In the genomic region with DNA sequence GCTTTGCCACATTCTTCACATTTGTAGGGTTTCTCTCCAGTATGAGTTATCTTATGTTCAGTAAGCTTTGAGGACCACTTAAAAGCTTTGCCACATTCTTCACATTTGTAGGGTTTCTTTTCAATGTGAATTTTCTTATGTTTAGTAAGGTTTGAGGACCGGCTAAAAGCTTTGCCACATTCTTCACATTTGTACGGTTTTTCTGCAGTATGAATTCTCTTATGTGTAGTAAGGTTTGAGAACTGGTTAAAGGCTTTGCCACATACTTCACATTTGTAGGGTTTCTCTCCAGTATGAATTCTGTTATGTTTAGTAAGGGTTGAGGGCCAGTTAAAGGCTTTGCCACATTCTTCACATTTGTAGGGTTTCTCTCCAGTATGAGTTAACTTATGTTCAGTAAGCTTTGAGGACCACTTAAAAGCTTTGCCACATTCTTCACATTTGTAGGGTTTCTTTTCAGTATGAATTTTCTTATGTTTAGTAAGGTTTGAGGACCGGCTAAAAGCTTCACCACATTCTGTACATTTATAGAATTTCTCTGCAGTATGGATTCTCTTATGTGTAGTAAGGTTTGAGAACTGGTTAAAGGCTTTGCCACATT, we compare ENCODE assay signal across 7 cellular contexts. TPM values are rescaled to one million over a fixed set of nuclear protein-coding genes. Genes with fewer than 3 reads are reported as not detected.
DNase-seq lines count a peak whose midpoint lies in the region; ATAC-seq, FAIRE-seq and TF ChIP-seq lines count a peak whose summit lies in the region.
"Not testable (repeated sequence)": the region's sequence is repeated elsewhere in the genome, so short reads cannot be mapped to it uniquely, and the experiment has no call there.

No MANE protein-coding gene starts in this region.

- not testable (repeated sequence) for H3K27me3 ChIP-seq in BLaER1 treated with 17β-estradiol and CSF1 and Interleukin-3, amounts not matched to agents 10 nM and 100 nM; adipocyte (replicated peaks; ENCODE audit: control insufficient read depth, insufficient read depth, low read length); H1 (replicated peaks in 1 of 4; ENCODE audit: control insufficient read depth in 3 of 4, extremely low read depth in 1 of 4, insufficient read depth in 3 of 4, low read length in 3 of 4); thoracic aorta (replicated peaks; ENCODE audit: insufficient read depth)

- not testable (repeated sequence) for DNase-seq in adipocyte (ENCODE audit: low read depth); H1 (ENCODE audit: low read depth in 1 of 2, low spot score in 2 of 2); progenitor cell of endocrine pancreas (ENCODE audit: low spot score, unreplicated experiment); thoracic aorta (ENCODE audit: low spot score)

- not testable (repeated sequence) for H2AK5ac ChIP-seq in H1 (ENCODE audit: low read depth, low read length)

- not testable (repeated sequence) for H4K20me1 ChIP-seq in BLaER1 treated with 17β-estradiol and CSF1 and Interleukin-3, amounts not matched to agents 10 nM and 100 nM; H1 (replicated peaks in 1 of 2; ENCODE audit: control insufficient read depth in 1 of 2, insufficient read depth in 2 of 2, low read length in 2 of 2)

- not testable (repeated sequence) for H3K4me1 ChIP-seq in BLaER1 treated with 17β-estradiol and CSF1 and Interleukin-3, amounts not matched to agents 10 nM and 100 nM; HEK293 (ENCODE audit: control insufficient read depth, insufficient read depth, low read length); adipocyte (ENCODE audit: control insufficient read depth, insufficient read depth, low read length); H1 (replicated peaks in 1 of 4; ENCODE audit: control insufficient read depth in 3 of 4, insufficient read depth in 4 of 4, low read length in 3 of 4); thoracic aorta (ENCODE audit: control insufficient read depth in 1 of 2, low read depth in 2 of 2)

- not testable (repeated sequence) for H3K4me1 Mint-ChIP-seq in progenitor cell of endocrine pancreas (ENCODE audit: low read depth)

- not testable (repeated sequence) for H2BK5ac ChIP-seq in H1 (ENCODE audit: low read depth, low read length)

- not testable (repeated sequence) for H3K4me2 ChIP-seq in BLaER1 treated with 17β-estradiol and CSF1 and Interleukin-3, amounts not matched to agents 10 nM and 100 nM; H1 (ENCODE audit: insufficient read depth in 1 of 2, low read depth in 2 of 2, low read length in 2 of 2)

- not testable (repeated sequence) for H3K56ac ChIP-seq in H1 (replicated peaks; ENCODE audit: insufficient read length, low read depth, low read length)

- TF ChIP-seq RAD21 in H1 (IDR thresholded peaks at IDR 0.05 in 1 of 2, conservative IDR thresholded peaks at IDR 0.05 in 1 of 2; ENCODE audit: low read depth in 2 of 2, low read length in 2 of 2), result not testable (repeated sequence)

- not testable (repeated sequence) for H3K27me3 Mint-ChIP-seq in progenitor cell of endocrine pancreas

- CTCF ChIA-PET in HEK293 (lab: Yijun Ruan, JAX), result interaction anchor here (0.7 kb wide), 1 partner anchor 18 kb away, joined by 3 read pairs; no protein-coding TSS in a partner anchor
- CTCF ChIA-PET in H1 (lab: Charles Lee; ENCODE audit: partially characterized antibody), result not testable (repeated sequence)

- H3K23me2 ChIP-seq in H1 (ENCODE audit: low read depth, low read length), result not testable (repeated sequence)

- H2BK15ac ChIP-seq in H1 (ENCODE audit: low read length), result not testable (repeated sequence)

- not testable (repeated sequence) for H3K9ac ChIP-seq in BLaER1 treated with 17β-estradiol and CSF1 and Interleukin-3, amounts not matched to agents 10 nM and 100 nM; adipocyte (ENCODE audit: low read length); H1 (replicated peaks in 1 of 4; ENCODE audit: extremely low read depth in 1 of 4, low read depth in 3 of 4, low read length in 3 of 4)

- not testable (repeated sequence) for H3K79me1 ChIP-seq in H1 (ENCODE audit: low read depth, low read length)

- H3K9me3 ChIP-seq in BLaER1 treated with 17β-estradiol and CSF1 and Interleukin-3, amounts not matched to agents 10 nM and 100 nM (replicated peaks in 1 of 11), result peaks cover 100% of the 10 kb centered on the region in 11 experiments
- not testable (repeated sequence) for H3K9me3 ChIP-seq in HEK293 (ENCODE audit: control insufficient read depth, insufficient read depth, low read depth, low read length)
- H3K9me3 ChIP-seq in adipocyte (ENCODE audit: control insufficient read depth, low read length) (peaks cover 100% of the 10 kb centered on the region), H1 (ENCODE audit: insufficient read depth in 2 of 2, low read depth in 1 of 2, low read length in 1 of 2) (peaks cover 65% of the 10 kb centered on the region in 2 experiments), thoracic aorta (peaks cover 93% of the 10 kb centered on the region)

- H3K36me3 Mint-ChIP-seq in progenitor cell of endocrine pancreas (ENCODE audit: insufficient read depth), result peaks cover 70% of the 10 kb centered on the region

- H3K23ac ChIP-seq in H1 (ENCODE audit: insufficient read length), result not testable (repeated sequence)

- H3K9me3 Mint-ChIP-seq in progenitor cell of endocrine pancreas (ENCODE audit: low read depth), result peaks cover 38% of the 10 kb centered on the region

- POLR2A ChIA-PET in HEK293 (lab: Yijun Ruan, JAX), result not testable (repeated sequence)
- POLR2A ChIA-PET in H1 (lab: Charles Lee; ENCODE audit: partially characterized antibody), result interaction anchor here (1.0 kb wide), 1 partner anchor 27 kb away, joined by 3 read pairs; the partner anchor contains the start of gene ZNF43

- peak overlapping the region; percentile 7 to 55 (median 32); a peak in 16 of 20 replicates for H3K4me3 ChIP-seq in BLaER1 treated with 17β-estradiol and CSF1 and Interleukin-3, amounts not matched to agents 10 nM and 100 nM
- H3K4me3 ChIP-seq in HEK293 (ENCODE audit: low read depth, low read length); H1 (ENCODE audit: extremely low read depth in 1 of 4, insufficient read depth in 2 of 4, low read depth in 3 of 4, low read length in 4 of 4): not testable (repeated sequence)
- peak overlapping the region; percentile 70 for H3K4me3 ChIP-seq in adipocyte (ENCODE audit: low read length)
- peak overlapping the region; percentile 13 for H3K4me3 ChIP-seq in thoracic aorta

- peaks cover 89 to 100% (median 97%) of the 10 kb centered on the region in 11 experiments for H3K36me3 ChIP-seq in BLaER1 treated with 17β-estradiol and CSF1 and Interleukin-3, amounts not matched to agents 10 nM and 100 nM
- H3K36me3 ChIP-seq in HEK293 (ENCODE audit: control insufficient read depth in 2 of 2, insufficient read depth in 1 of 2, low read length in 2 of 2) (peaks cover 0 to 40% of the 10 kb centered on the region in 2 experiments; a peak in 2 of 3 replicates), adipocyte (ENCODE audit: control insufficient read depth, insufficient read depth, low read length, severe bottlenecking) (peaks cover 71% of the 10 kb centered on the region), H1 (ENCODE audit: control insufficient read depth in 2 of 4, insufficient read depth in 4 of 4, low read length in 3 of 4) (peaks cover 10 to 67% (median 37%) of the 10 kb centered on the region in 4 experiments; a peak in 6 of 8 replicates), thoracic aorta (peaks cover 47% of the 10 kb centered on the region)

- not testable (repeated sequence) for H4K5ac ChIP-seq in H1 (ENCODE audit: insufficient read length, low read depth, low read length)

- H4K91ac ChIP-seq in H1 (replicated peaks; ENCODE audit: insufficient read length, low read length), result not testable (repeated sequence)

- not testable (repeated sequence) for H2BK120ac ChIP-seq in H1 (replicated peaks; ENCODE audit: low read depth, low read length)

- not testable (repeated sequence) for H3K79me2 ChIP-seq in H1 (ENCODE audit: control insufficient read depth in 1 of 2, insufficient read depth in 2 of 2, low read length in 2 of 2)

- not testable (repeated sequence) for H2BK12ac ChIP-seq in H1 (ENCODE audit: low read depth, low read length)

- H3K27ac Mint-ChIP-seq in progenitor cell of endocrine pancreas, result peak overlapping the region; percentile 88

- H2AFZ ChIP-seq in H1 (ENCODE audit: low read length), result not testable (repeated sequence)

- TF ChIP-seq EP300 in H1 (IDR thresholded peaks at IDR 0.05; ENCODE audit: borderline replicate concordance in 1 of 2, low read depth in 2 of 2, low read length in 2 of 2), result not testable (repeated sequence)

- TF ChIP-seq POLR2A in H1 (IDR thresholded peaks at IDR 0.05; ENCODE audit: control extremely low read depth in 1 of 2, low read depth in 2 of 2, low read length in 2 of 2), result not testable (repeated sequence)

- not testable (repeated sequence) for H2BK20ac ChIP-seq in H1 (ENCODE audit: low read length)

- H4K8ac ChIP-seq in H1 (ENCODE audit: extremely low read depth, insufficient read depth, low read length), result not testable (repeated sequence)

- H3K4ac ChIP-seq in H1 (replicated peaks; ENCODE audit: insufficient read length, low read depth, low read length), result not testable (repeated sequence)

- ATAC-seq in thoracic aorta (ENCODE audit: insufficient number of reproducible peaks, low FRiP score, low read depth), result not testable (repeated sequence)

- FAIRE-seq in H1 (lab: Jason Lieb, UNC), result not testable (repeated sequence)
- peak; percentile 13 for FAIRE-seq in islet of Langerhans (lab: Jason Lieb, UNC)

- not testable (repeated sequence) for TF ChIP-seq CTCF in HEK293 (tag by site-specific recombination; IDR thresholded peaks at IDR 0.05); H1 (IDR thresholded peaks at IDR 0.05; ENCODE audit: control extremely low read depth in 1 of 3, insufficient read depth in 1 of 3, low read depth in 1 of 3, low read length in 3 of 3); progenitor cell of endocrine pancreas (IDR thresholded peaks at IDR 0.05; ENCODE audit: unreplicated experiment); thoracic aorta (IDR thresholded peaks at IDR 0.05)

- H3K4me3 Mint-ChIP-seq in progenitor cell of endocrine pancreas (ENCODE audit: low read depth), result not testable (repeated sequence)

- not testable (repeated sequence) for H3K18ac ChIP-seq in H1 (ENCODE audit: extremely low read depth, low read length)

- not testable (repeated sequence) for H3K14ac ChIP-seq in H1 (ENCODE audit: insufficient read length)

- 89% methylated on average over 3 of the region's 3 CpGs; no CpG with 5 or more reads in 1 of the 2 experiments for WGBS in H1 (ENCODE audit: extremely low coverage in 1 of 2, insufficient coverage in 1 of 2, insufficient read length in 1 of 2, insufficient replicate concordance in 2 of 2, low coverage in 1 of 2, low lambda C conversion rate in 2 of 2, missing lambda C conversion rate in 1 of 2), 2 experiments

- not testable (repeated sequence) for H3K27ac ChIP-seq in BLaER1 treated with 17β-estradiol and CSF1 and Interleukin-3, amounts not matched to agents 10 nM and 100 nM; HEK293 (ENCODE audit: extremely low read depth, low read depth, low read length); H1 (ENCODE audit: low read depth, low read length); thoracic aorta

RNA-seq across cellular contexts. Expression of gene ZNF43, which starts 27.5 kb away (rescaled TPM):
- 50.0 and 53.1 TPM in 2 replicates for total RNA-seq in H1 (2021; fragmentation: NEBNext Ultra II Directional; extraction: Animal tissue kit (Norgen Biotek cat#: 25700))
- 15.5 and 24.7 TPM in 2 replicates for polyA plus RNA-seq in H1 (2011; rRNA removed)
- 19.6 TPM for polyA plus RNA-seq in H1 (2011; cell fraction: cytosol; rRNA removed)
- 50.6 TPM for polyA plus RNA-seq in H1 (2011; cell fraction: nucleus; rRNA removed)
- polyA plus RNA-seq in H1 (2012, experiment 1 of 2), result 14.8 to 24.0 TPM (median 17.6 TPM) in 4 replicates
- 2.5 TPM for polyA plus RNA-seq in H1 (2012, experiment 2 of 2)
- 32.0 TPM for polyA plus RNA-seq in H1 (2013, experiment 1 of 2)
- 26.7 TPM for polyA plus RNA-seq in H1 (2013, experiment 2 of 2)
- polyA minus RNA-seq in H1 (2011; rRNA and poly(A)+ RNA removed), result 182 and 220 TPM in 2 replicates
- 76.6 TPM for polyA minus RNA-seq in H1 (2011; cell fraction: cytosol; rRNA and poly(A)+ RNA removed)
- polyA minus RNA-seq in H1 (2011; cell fraction: nucleus; rRNA and poly(A)+ RNA removed), result 227 TPM
- total RNA-seq in progenitor cell of endocrine pancreas (77.2 and 84.2 TPM in 2 replicates), thoracic aorta (10 to 100 TPM; 14.5 to 20.7 TPM)

RNA-seq across cellular contexts. Expression of gene ZNF100, which starts 41.1 kb away (rescaled TPM):
- total RNA-seq in H1 (2021; fragmentation: NEBNext Ultra II Directional; extraction: Animal tissue kit (Norgen Biotek cat#: 25700)), result 30.8 and 34.5 TPM in 2 replicates
- polyA plus RNA-seq in H1 (2011; rRNA removed), result 3.1 and 4.9 TPM in 2 replicates
- 6.0 TPM for polyA plus RNA-seq in H1 (2011; cell fraction: cytosol; rRNA removed)
- polyA plus RNA-seq in H1 (2011; cell fraction: nucleus; rRNA removed), result 4.8 TPM
- polyA plus RNA-seq in H1 (2012, experiment 1 of 2), result 12.8 to 19.8 TPM (median 14.7 TPM) in 4 replicates
- 1.1 TPM for polyA plus RNA-seq in H1 (2012, experiment 2 of 2)
- polyA plus RNA-seq in H1 (2013, experiment 1 of 2), result 17.6 TPM
- polyA plus RNA-seq in H1 (2013, experiment 2 of 2), result 16.1 TPM
- polyA minus RNA-seq in H1 (2011; rRNA and poly(A)+ RNA removed), result 20.6 and 40.1 TPM in 2 replicates
- polyA minus RNA-seq in H1 (2011; cell fraction: cytosol; rRNA and poly(A)+ RNA removed), result 23.3 TPM
- 44.2 TPM for polyA minus RNA-seq in H1 (2011; cell fraction: nucleus; rRNA and poly(A)+ RNA removed)
- total RNA-seq in progenitor cell of endocrine pancreas, result 33.3 and 34.7 TPM in 2 replicates
- total RNA-seq in thoracic aorta, result 1 to 10 TPM; 6.6 to 9.1 TPM
